Comparison of ENCODE assay signal across 11 cellular contexts in genomic region chr19:11204076-11204602, GRCh38. TPM values are rescaled to one million over a fixed set of nuclear protein-coding genes. Genes with fewer than 3 reads are reported as not detected.
DNase-seq lines count a peak whose midpoint lies in the region; ATAC-seq and TF ChIP-seq lines count a peak whose summit lies in the region.
"Had no signal": no experiment of that assay in that cellular context is flagged by ENCODE, and none has a peak within 500 bp of the region (broad histone marks: within the 10 kb centered on the region; RNA-seq: fewer than 3 reads in every experiment).

No MANE protein-coding gene starts in this region.

- no peak overlapping the region for H3K27ac Mint-ChIP-seq in T-helper 2 cell treated with Interferon-gamma antibody and Interleukin-4, amounts not matched to agents 5 μg/mL and 100 μg/mL, for 36 hours
- H3K27ac Mint-ChIP-seq: CD8-positive, alpha-beta T cell had no signal

- H3K4me3 ChIP-seq in HCT116 (replicated peaks in 1 of 2; ENCODE audit: low read depth in 1 of 2, low read length in 2 of 2), result no peak overlapping the region
- H3K4me3 ChIP-seq in breast epithelium, result no peak overlapping the region
- no peak overlapping the region for H3K4me3 ChIP-seq in lower lobe of right lung
- peak overlapping the region; percentile 66 to 68 for H3K4me3 ChIP-seq in stomach smooth muscle (ENCODE audit: low read length in 2 of 2)

- H3K9ac ChIP-seq in HCT116 (ENCODE audit: low read length) (no peak overlapping the region), stomach smooth muscle (ENCODE audit: low read length in 2 of 2) (peak overlapping the region; percentile 56 to 71)

- no peak for TF ChIP-seq RAD21 in HCT116 (IDR thresholded peaks at IDR 0.05; ENCODE audit: low read depth)

- POLR2A ChIA-PET in HCT116 (lab: Charles Lee), result no interaction called here

- no peak overlapping the region for H3K4me3 Mint-ChIP-seq in T-helper 2 cell treated with Interferon-gamma antibody and Interleukin-4, amounts not matched to agents 5 μg/mL and 100 μg/mL, for 36 hours
- H3K4me3 Mint-ChIP-seq: CD8-positive, alpha-beta T cell had no signal

- H3K4me1 ChIP-seq in HCT116 (ENCODE audit: control insufficient read depth in 1 of 2, insufficient read depth in 2 of 2, low read length in 2 of 2), result peaks cover 6 to 13% of the 10 kb centered on the region in 2 experiments; a peak in 3 of 4 replicates
- no peaks in the 10 kb centered on the region for H3K4me1 ChIP-seq in breast epithelium
- peaks cover 20% of the 10 kb centered on the region for H3K4me1 ChIP-seq in lower lobe of right lung
- H3K4me1 ChIP-seq in stomach smooth muscle (ENCODE audit: control insufficient read depth, insufficient read depth, low read length), result peaks cover 35% of the 10 kb centered on the region

- no peaks in the 10 kb centered on the region for H3K9me3 ChIP-seq in HCT116 (ENCODE audit: control insufficient read depth in 1 of 2, insufficient read depth in 1 of 2, low read depth in 1 of 2, low read length in 2 of 2)
- no peaks in the 10 kb centered on the region for H3K9me3 ChIP-seq in breast epithelium
- no peaks in the 10 kb centered on the region for H3K9me3 ChIP-seq in lower lobe of right lung
- no peaks in the 10 kb centered on the region for H3K9me3 ChIP-seq in stomach smooth muscle (ENCODE audit: control insufficient read depth in 2 of 2, low read length in 2 of 2)

- H3K9me2 ChIP-seq in HCT116 (ENCODE audit: insufficient read depth), result no peaks in the 10 kb centered on the region

- RAD21 ChIA-PET in HCT116 (lab: Charles Lee; ENCODE audit: low non-redundant PET in 1 of 2, low total read pairs in 2 of 2, uncharacterized antibody in 2 of 2, unreplicated experiment in 2 of 2), result interaction anchor here in 1 of 2 experiments (0.6 to 1.8 kb wide), 2 partner anchors 66 to 69 kb away, joined by 3 to 5 read pairs; no protein-coding TSS in a partner anchor

- 0 out of 2 replicates have a peak overlapping the region, but pooled peaks have one; percentile 19 for H3K4me2 ChIP-seq in HCT116 (ENCODE audit: low read length)

- ATAC-seq in HCT116 (peak; percentile 11; the same call in 1 of the 2 replicates), lower lobe of right lung (peak in 1 of 2 donors; percentile 7), HG03045 (IDR thresholded peaks at IDR 0.05; ENCODE audit: unreplicated experiment) (no peak)
- ATAC-seq: CD8-positive, alpha-beta T cell had no signal

- H3K36me3 Mint-ChIP-seq in T-helper 2 cell treated with Interferon-gamma antibody and Interleukin-4, amounts not matched to agents 5 μg/mL and 100 μg/mL, for 36 hours (ENCODE audit: low read depth), result no peaks in the 10 kb centered on the region
- H3K36me3 Mint-ChIP-seq: CD8-positive, alpha-beta T cell had no signal

- H3K9me3 Mint-ChIP-seq in T-helper 2 cell treated with Interferon-gamma antibody and Interleukin-4, amounts not matched to agents 5 μg/mL and 100 μg/mL, for 36 hours, result no peaks in the 10 kb centered on the region
- H3K9me3 Mint-ChIP-seq: CD8-positive, alpha-beta T cell had no signal

- H3K36me3 ChIP-seq in HCT116 (ENCODE audit: control insufficient read depth in 1 of 2, insufficient read depth in 2 of 2, low read length in 2 of 2) (peaks cover 0 to 3% of the 10 kb centered on the region in 2 experiments; a peak in 1 of 4 replicates), breast epithelium (no peaks in the 10 kb centered on the region), lower lobe of right lung (peaks cover 57% of the 10 kb centered on the region), stomach smooth muscle (ENCODE audit: control insufficient read depth in 2 of 2, insufficient read depth in 2 of 2, low read length in 2 of 2) (peaks cover 2 to 3% of the 10 kb centered on the region in 2 donors)

- no peak for TF ChIP-seq CTCF in HCT116 (IDR thresholded peaks at IDR 0.05 in 2 of 3, conservative IDR thresholded peaks at IDR 0.05 in 1 of 3; ENCODE audit: borderline replicate concordance in 1 of 3, insufficient read depth in 1 of 3, low read depth in 2 of 3, low read length in 2 of 3)
- peak in 1 of 3 donors; percentile 52 for TF ChIP-seq CTCF in breast epithelium (IDR thresholded peaks at IDR 0.05)
- TF ChIP-seq CTCF in lower lobe of right lung (IDR thresholded peaks at IDR 0.05), result no peak

- no peaks in the 10 kb centered on the region for H4K20me1 ChIP-seq in HCT116 (ENCODE audit: insufficient read depth)

- H3K27me3 Mint-ChIP-seq in T-helper 2 cell treated with Interferon-gamma antibody and Interleukin-4, amounts not matched to agents 5 μg/mL and 100 μg/mL, for 36 hours (ENCODE audit: low read depth), result peaks cover 4% of the 10 kb centered on the region

- no peaks in the 10 kb centered on the region for H3K27me3 ChIP-seq in HCT116 (ENCODE audit: insufficient read depth, low read length)
- no peaks in the 10 kb centered on the region for H3K27me3 ChIP-seq in breast epithelium
- no peaks in the 10 kb centered on the region for H3K27me3 ChIP-seq in lower lobe of right lung (ENCODE audit: low read depth)
- H3K27me3 ChIP-seq in stomach smooth muscle (ENCODE audit: control insufficient read depth in 1 of 2, insufficient read depth in 2 of 2, low read length in 2 of 2), result no peaks in the 10 kb centered on the region

- TF ChIP-seq POLR2A in HCT116 (IDR thresholded peaks at IDR 0.05; ENCODE audit: borderline replicate concordance, extremely low read depth, insufficient read depth, insufficient read length) (no peak), breast epithelium (IDR thresholded peaks at IDR 0.05) (no peak)

- intact Hi-C loops in HCT116 (cut with micrococcal nuclease) (loop anchor here (1.0 to 5.0 kb wide), 4 partner anchors 67 to 267 kb away; no protein-coding TSS in a partner anchor), breast epithelium (cut with DNase I; ENCODE audit: low total_unique reads) (loop anchor here (2.0 kb wide), 1 partner anchor 65 kb away; no protein-coding TSS in a partner anchor), lower lobe of right lung (cut with DNase I) (loop anchor here (5.0 kb wide), 1 partner anchor 67 kb away; no protein-coding TSS in a partner anchor)

- no TSS peak for BruUV-seq in HCT116 (replicated peaks; lab: Mats Ljungman, UMichigan)

- CTCF ChIA-PET in HCT116 (lab: Charles Lee), result interaction anchor here (0.8 to 1.8 kb wide), 6 partner anchors 48 to 267 kb away, joined by 3 to 11 read pairs (median 4); no protein-coding TSS in a partner anchor

- DNase-seq in HCT116 (ENCODE audit: low read depth, low spot score) (no peak), breast epithelium (ENCODE audit: low spot score in 2 of 2) (no peak), lower lobe of right lung (no peak), iPS-NIHi7 (ENCODE audit: extremely low spot score) (no peak), foreskin melanocyte (no peak)
- DNase-seq in T-helper 2 cell treated with Interferon-gamma antibody and Interleukin-4, amounts not matched to agents 5 μg/mL and 100 μg/mL, for 36 hours (ENCODE audit: low spot score), result no peak
- DNase-seq: NCI-H2227 treated with DMSO at 0.1 percent for 48 hours had no signal

- no peak overlapping the region for H3K27ac ChIP-seq in HCT116 (ENCODE audit: low read depth, low read length)
- peak overlapping the region; percentile 88 to 90 for H3K27ac ChIP-seq in breast epithelium
- peak overlapping the region; percentile 76 for H3K27ac ChIP-seq in lower lobe of right lung
- H3K27ac ChIP-seq in stomach smooth muscle (ENCODE audit: low read length), result peak overlapping the region; percentile 98

- no peaks in the 10 kb centered on the region for H3K4me1 Mint-ChIP-seq in T-helper 2 cell treated with Interferon-gamma antibody and Interleukin-4, amounts not matched to agents 5 μg/mL and 100 μg/mL, for 36 hours (ENCODE audit: low read depth)

- no peaks in the 10 kb centered on the region for H3K79me2 ChIP-seq in HCT116 (ENCODE audit: insufficient read depth, low read length)

- no peak overlapping the region for H2AFZ ChIP-seq in HCT116 (ENCODE audit: low read depth, low read length, poor library complexity, severe bottlenecking)

TF ChIP-seq in HCT116, 20 proteins besides CTCF, POLR2A, EP300 and RAD21 (continues in another document):
- TF ChIP-seq, protein P1, sequence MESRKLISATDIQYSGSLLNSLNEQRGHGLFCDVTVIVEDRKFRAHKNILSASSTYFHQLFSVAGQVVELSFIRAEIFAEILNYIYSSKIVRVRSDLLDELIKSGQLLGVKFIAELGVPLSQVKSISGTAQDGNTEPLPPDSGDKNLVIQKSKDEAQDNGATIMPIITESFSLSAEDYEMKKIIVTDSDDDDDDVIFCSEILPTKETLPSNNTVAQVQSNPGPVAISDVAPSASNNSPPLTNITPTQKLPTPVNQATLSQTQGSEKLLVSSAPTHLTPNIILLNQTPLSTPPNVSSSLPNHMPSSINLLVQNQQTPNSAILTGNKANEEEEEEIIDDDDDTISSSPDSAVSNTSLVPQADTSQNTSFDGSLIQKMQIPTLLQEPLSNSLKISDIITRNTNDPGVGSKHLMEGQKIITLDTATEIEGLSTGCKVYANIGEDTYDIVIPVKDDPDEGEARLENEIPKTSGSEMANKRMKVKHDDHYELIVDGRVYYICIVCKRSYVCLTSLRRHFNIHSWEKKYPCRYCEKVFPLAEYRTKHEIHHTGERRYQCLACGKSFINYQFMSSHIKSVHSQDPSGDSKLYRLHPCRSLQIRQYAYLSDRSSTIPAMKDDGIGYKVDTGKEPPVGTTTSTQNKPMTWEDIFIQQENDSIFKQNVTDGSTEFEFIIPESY (IDR thresholded peaks at IDR 0.05; ENCODE audit: extremely low read depth, insufficient replicate concordance, low read length), result no peak
- TF ChIP-seq ZFX (IDR thresholded peaks at IDR 0.05) (no peak), SP1 (IDR thresholded peaks at IDR 0.05; ENCODE audit: low read depth) (no peak), SRF (IDR thresholded peaks at IDR 0.05; ENCODE audit: low read depth) (no peak), FOSL1 (IDR thresholded peaks at IDR 0.05; ENCODE audit: low read depth) (no peak), TCF7L2 (IDR thresholded peaks at IDR 0.05; ENCODE audit: borderline replicate concordance, extremely low read depth, insufficient read depth, insufficient read length) (no peak), JUND (IDR thresholded peaks at IDR 0.05) (no peak), ZNF274 (IDR thresholded peaks at IDR 0.05; ENCODE audit: low read depth, low read length) (no peak), CBX3 (IDR thresholded peaks at IDR 0.05; ENCODE audit: low read depth) (no peak)

RNA-seq across cellular contexts. Expression of gene KANK2, which starts 6.8 kb away (rescaled TPM):
- total RNA-seq in HCT116 (2021; ENCODE audit: unreplicated experiment) (43.6 TPM), breast epithelium (100 to 1,000 TPM; 142 to 477 (median 197) TPM), lower lobe of right lung (191 TPM)
- 41.1 and 45.3 TPM in 2 replicates for polyA plus RNA-seq in HCT116 (2012)

RNA-seq across cellular contexts. Expression of gene ANGPTL8, which starts 35.3 kb away (rescaled TPM):
- total RNA-seq in HCT116 (2021; ENCODE audit: unreplicated experiment) (not detected), breast epithelium (10 to 100 TPM in 1 of 3 donors, under 1 TPM in 1, not detected in 1; 0.44 to 17.9 TPM), lower lobe of right lung (not detected)
- polyA plus RNA-seq in HCT116 (2012), result 0.07 TPM in 1 of 2 replicates, not detected in the other
- total RNA-seq: CD8-positive, alpha-beta T cell; mononuclear cell had no signal

RNA-seq across cellular contexts. Expression of gene SPC24, which starts 48.6 kb away (rescaled TPM):
- total RNA-seq in HCT116 (2021; ENCODE audit: unreplicated experiment), result 33.9 TPM
- polyA plus RNA-seq in HCT116 (2012), result 38.8 and 39.2 TPM in 2 replicates
- total RNA-seq in breast epithelium, result 1 to 10 TPM in 2 of 3 donors, under 1 TPM in 1; 0.66 to 4.8 (median 2.3) TPM
- total RNA-seq in lower lobe of right lung, result 1.8 TPM

RNA-seq across cellular contexts. Expression of gene DOCK6, which starts 58.2 kb away (rescaled TPM):
- total RNA-seq in HCT116 (2021; ENCODE audit: unreplicated experiment) (82.4 TPM), breast epithelium (10 to 100 TPM; 20.9 to 59.3 (median 49.6) TPM), lower lobe of right lung (106 TPM)
- 53.6 and 76.1 TPM in 2 replicates for polyA plus RNA-seq in HCT116 (2012)

Comparison
In these comparisons a context has a peak if more than half of its experiments do, and no peak if none do; other contexts are left out.
1. H3K4me3 ChIP-seq: peak in stomach smooth muscle (2 of 2); none in HCT116 (0 of 2), breast epithelium (0 of 3) and lower lobe of right lung (single experiment).